13 cellular contexts compared by ENCODE assay signal in the genomic region with DNA sequence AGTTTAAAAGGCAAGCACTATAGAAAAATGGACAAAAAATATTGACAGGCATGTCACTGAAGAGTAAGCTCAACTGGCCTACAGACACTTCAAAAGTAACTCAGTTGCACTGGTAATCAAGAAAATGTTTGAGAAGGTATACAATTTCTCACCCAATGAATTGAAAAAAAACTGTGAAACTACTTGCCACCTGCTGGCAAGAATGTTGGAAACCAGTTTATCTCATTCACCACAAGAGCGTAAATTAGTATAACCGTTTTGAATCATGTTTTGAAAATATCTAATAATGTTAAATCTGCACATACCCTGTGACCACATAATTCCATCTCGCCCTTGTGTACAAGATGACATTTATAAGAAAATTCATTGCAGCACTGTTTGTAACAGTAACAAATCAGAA. TPM values are rescaled to one million over a fixed set of nuclear protein-coding genes. Genes with fewer than 3 reads are reported as not detected.
A peak's percentile ranks its signal among the peaks of the same experiment; 100 is the strongest.
DNase-seq lines count a peak whose midpoint lies in the region; ATAC-seq and TF ChIP-seq lines count a peak whose summit lies in the region.
"Had no signal": no experiment of that assay in that cellular context is flagged by ENCODE, and none has a peak within 500 bp of the region (broad histone marks: within the 10 kb centered on the region; RNA-seq: fewer than 3 reads in every experiment).

No MANE protein-coding gene starts in this region.

- H4K20me1 ChIP-seq in Loucy (ENCODE audit: insufficient read depth, low read length, poor library complexity, severe bottlenecking) (no peaks in the 10 kb centered on the region), osteoblast (ENCODE audit: insufficient read depth, low read length) (no peaks in the 10 kb centered on the region)

- H3K4me2 ChIP-seq in Loucy (ENCODE audit: low read depth, low read length, poor library complexity, severe bottlenecking) (no peak overlapping the region), osteoblast (ENCODE audit: insufficient read depth, low read length) (no peak overlapping the region)

- H3F3A ChIP-seq in Loucy (ENCODE audit: low read depth): no peaks in the 10 kb centered on the region; the same call in 1 of the 2 replicates

- H2AFZ ChIP-seq in Loucy (ENCODE audit: low read length) (no peak overlapping the region), osteoblast (ENCODE audit: low read length) (no peak overlapping the region)

- ATAC-seq in HG03097 (IDR thresholded peaks at IDR 0.05; ENCODE audit: low FRiP score, unreplicated experiment): no peak

- TF ChIP-seq CTCF in Loucy (conservative IDR thresholded peaks at IDR 0.05; ENCODE audit: low read length): peak; percentile 22; the same call in 1 of the 2 replicates
- peak; percentile 1 for TF ChIP-seq CTCF in cardiac fibroblast (IDR thresholded peaks at IDR 0.05; ENCODE audit: low read depth, low read length)
- peak; percentile 27 for TF ChIP-seq CTCF in osteoblast (IDR thresholded peaks at IDR 0.05; ENCODE audit: extremely low read depth, low read depth, low read length)

- H3K4me1 ChIP-seq in Loucy (ENCODE audit: insufficient read depth, low read length, poor library complexity, severe bottlenecking) (peaks cover 4% of the 10 kb centered on the region), osteoblast (ENCODE audit: insufficient read depth, low read length) (no peaks in the 10 kb centered on the region)
- no peaks in the 10 kb centered on the region for H3K4me1 ChIP-seq in effector memory CD4-positive, alpha-beta T cell (ENCODE audit: control insufficient read depth, insufficient read depth, low read length, poor library complexity, severe bottlenecking)

- H3K79me2 ChIP-seq in Loucy (ENCODE audit: insufficient read depth, low read length) (no peaks in the 10 kb centered on the region), osteoblast (ENCODE audit: insufficient read depth, low read length) (no peaks in the 10 kb centered on the region)

- H3K36me3 ChIP-seq in Loucy (ENCODE audit: insufficient read depth, low read length) (no peaks in the 10 kb centered on the region; the same call in 1 of the 2 replicates), osteoblast (ENCODE audit: insufficient read depth, low read length) (no peaks in the 10 kb centered on the region)
- H3K36me3 ChIP-seq in effector memory CD4-positive, alpha-beta T cell (ENCODE audit: control insufficient read depth, insufficient read depth, low read length): peaks cover 25% of the 10 kb centered on the region

- H3K9me3 ChIP-seq in Loucy (ENCODE audit: insufficient read depth, low read depth, low read length) (no peaks in the 10 kb centered on the region), osteoblast (ENCODE audit: low read depth, low read length) (no peaks in the 10 kb centered on the region)
- no peaks in the 10 kb centered on the region for H3K9me3 ChIP-seq in effector memory CD4-positive, alpha-beta T cell (ENCODE audit: control insufficient read depth, low read length)

- no peak overlapping the region for H3K4me3 ChIP-seq in Loucy (ENCODE audit: low read length, poor library complexity, severe bottlenecking)
- H3K4me3 ChIP-seq in cardiac fibroblast (replicated peaks in 1 of 2; ENCODE audit: low read depth in 2 of 2, low read length in 2 of 2): no peak overlapping the region
- no peak overlapping the region for H3K4me3 ChIP-seq in osteoblast (ENCODE audit: insufficient read depth, low read length)
- H3K4me3 ChIP-seq in effector memory CD4-positive, alpha-beta T cell (ENCODE audit: insufficient read depth, low read depth, low read length, poor library complexity, severe bottlenecking): no peak overlapping the region

- no peak overlapping the region for H3K27ac ChIP-seq in osteoblast (ENCODE audit: low read depth, low read length)
- no peak overlapping the region for H3K27ac ChIP-seq in effector memory CD4-positive, alpha-beta T cell (ENCODE audit: insufficient read depth, low read length, poor library complexity, severe bottlenecking)

- H3K27me3 ChIP-seq in Loucy (ENCODE audit: insufficient read depth, low read length, poor library complexity, severe bottlenecking) (no peaks in the 10 kb centered on the region), osteoblast (ENCODE audit: insufficient read depth, low read length) (no peaks in the 10 kb centered on the region)
- no peaks in the 10 kb centered on the region for H3K27me3 ChIP-seq in effector memory CD4-positive, alpha-beta T cell (replicated peaks; ENCODE audit: control insufficient read depth, insufficient read depth, low read length, poor library complexity, severe bottlenecking)

- H3K9me2 ChIP-seq in Loucy (replicated peaks; ENCODE audit: low read depth, low read length): no peaks in the 10 kb centered on the region

- DNase-seq in ELR (ENCODE audit: low read depth) (peak; percentile 2), cardiac fibroblast (ENCODE audit: low read depth in 2 of 2) (no peak), osteoblast (ENCODE audit: insufficient read length, low spot score, missing footprints) (no peak), HuH-7 (ENCODE audit: low spot score) (no peak)
- DNase-seq in effector memory CD4-positive, alpha-beta T cell: no peak
- DNase-seq: activated T-cell treated with anti-CD3 and anti-CD28 coated beads for 4 hours; CD4-positive, CD25-positive, alpha-beta regulatory T cell; islet precursor cell; NCI-H2081; NCI-H748 treated with DMSO at 0.1 percent for 48 hours; stimulated activated naive CD4-positive, alpha-beta T cell treated with Interleukin-2 at 50 U/mL for 16 hours had no signal

- no peak overlapping the region for H3K9ac ChIP-seq in Loucy (ENCODE audit: low read depth, low read length, poor library complexity, severe bottlenecking)

RNA-seq across cellular contexts. Expression of gene TXK, which starts 31.7 kb away (rescaled TPM):
- total RNA-seq in osteoblast: 0.59 and 0.72 TPM in 2 replicates
